Comparison of ENCODE assay signal across 12 cellular contexts in the genomic region with DNA sequence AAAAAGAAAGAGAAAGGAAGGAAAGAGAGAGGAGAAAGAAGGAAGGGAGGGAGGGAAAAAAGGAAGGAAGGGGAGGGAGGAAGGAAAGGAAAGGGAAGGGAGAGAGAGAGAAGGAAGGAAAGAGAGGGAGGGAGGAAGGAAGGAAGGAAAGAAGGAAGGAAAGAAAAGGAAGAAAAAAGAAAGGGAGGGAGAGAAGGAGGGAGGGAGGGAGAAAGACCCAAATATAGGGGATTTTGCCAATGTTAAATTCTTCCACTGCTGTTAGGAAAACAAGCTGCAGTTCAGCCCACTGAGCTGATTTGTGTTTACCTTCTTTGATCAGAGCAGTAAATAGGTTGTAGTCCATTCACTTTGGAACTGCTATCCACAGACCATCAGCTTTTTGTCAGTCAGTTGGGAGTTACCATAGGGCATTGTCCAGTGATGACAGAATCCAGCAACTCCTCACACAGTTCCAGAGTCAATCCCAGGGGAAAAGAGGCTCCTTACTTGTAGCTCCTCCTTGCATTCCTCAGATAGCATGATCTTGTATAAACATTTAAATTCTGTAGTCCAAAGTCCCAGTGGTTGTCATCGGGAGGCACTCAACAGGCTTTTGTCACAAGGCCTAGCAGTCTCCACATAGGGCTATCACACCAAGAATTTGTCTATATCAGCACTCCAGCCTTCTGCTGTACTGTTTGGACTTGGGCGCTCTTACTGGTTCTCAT. TPM values are rescaled to one million over a fixed set of nuclear protein-coding genes. Genes with fewer than 3 reads are reported as not detected.
DNase-seq lines count a peak whose midpoint lies in the region; ATAC-seq, FAIRE-seq and TF ChIP-seq lines count a peak whose summit lies in the region.
"Had no signal": no experiment of that assay in that cellular context is flagged by ENCODE, and none has a peak within 500 bp of the region (broad histone marks: within the 10 kb centered on the region; RNA-seq: fewer than 3 reads in every experiment).

No MANE protein-coding gene starts in this region.

- no peaks in the 10 kb centered on the region for H3K9me1 ChIP-seq in K562 (ENCODE audit: control insufficient read depth, insufficient read depth, low read length)

- H3K27ac ChIP-seq in K562 (ENCODE audit: extremely low read depth, low read depth, low read length) = no peak overlapping the region

- intact Hi-C loops in K562 (cut with micrococcal nuclease) = no loop called here

- peaks cover 49% of the 10 kb centered on the region for H3K36me3 Mint-ChIP-seq in stimulated activated memory B cell treated with anti-CD40 and anti-IgM and Interleukin-4, amounts not matched to agents 10 μg/mL and 1 μg/mL and 100 μg/mL, for 72 hours
- H3K36me3 Mint-ChIP-seq in mesothelial cell of epicardium = peaks cover 23% of the 10 kb centered on the region

- H4K20me1 ChIP-seq in K562 (replicated peaks; ENCODE audit: control insufficient read depth, insufficient read depth, low read length) = no peaks in the 10 kb centered on the region

- H3K27ac Mint-ChIP-seq in stimulated activated memory B cell treated with anti-CD40 and anti-IgM and Interleukin-4, amounts not matched to agents 10 μg/mL and 1 μg/mL and 100 μg/mL, for 72 hours = peak overlapping the region; percentile 51
- no peak overlapping the region for H3K27ac Mint-ChIP-seq in mesothelial cell of epicardium

- no peak for TF ChIP-seq POLR2A in K562 (conservative IDR thresholded peaks at IDR 0.05)

- H3K27me3 ChIP-seq in K562 (ENCODE audit: control insufficient read depth in 2 of 2, insufficient read depth in 2 of 2, low read length in 2 of 2) = no peaks in the 10 kb centered on the region

- POLR2A ChIA-PET in K562 (lab: Yijun Ruan, JAX) = interaction anchor here (0.6 to 1.2 kb wide), 3 partner anchors 11 to 1299 kb away, joined by 3 to 4 read pairs (median 3); no protein-coding TSS in a partner anchor

- H3K9me3 ChIP-seq in K562 (replicated peaks; ENCODE audit: control insufficient read depth, insufficient read depth, low read depth, low read length) = no peaks in the 10 kb centered on the region

- no peak overlapping the region for H3K9ac ChIP-seq in K562 (ENCODE audit: insufficient read depth in 1 of 2, low read depth in 2 of 2, low read length in 2 of 2)

- no peaks in the 10 kb centered on the region for H3K27me3 Mint-ChIP-seq in stimulated activated memory B cell treated with anti-CD40 and anti-IgM and Interleukin-4, amounts not matched to agents 10 μg/mL and 1 μg/mL and 100 μg/mL, for 72 hours
- H3K27me3 Mint-ChIP-seq in mesothelial cell of epicardium (ENCODE audit: low read depth) = no peaks in the 10 kb centered on the region

- no peaks in the 10 kb centered on the region for H3K79me2 ChIP-seq in K562 (ENCODE audit: control insufficient read depth, insufficient read depth, low read length)

- TF ChIP-seq RAD21 in K562 (CRISPR knock-in tag; conservative IDR thresholded peaks at IDR 0.05 in 1 of 2, IDR thresholded peaks at IDR 0.05 in 1 of 2) = no peak

- no peaks in the 10 kb centered on the region for H3K9me3 Mint-ChIP-seq in stimulated activated memory B cell treated with anti-CD40 and anti-IgM and Interleukin-4, amounts not matched to agents 10 μg/mL and 1 μg/mL and 100 μg/mL, for 72 hours
- H3K9me3 Mint-ChIP-seq in mesothelial cell of epicardium = no peaks in the 10 kb centered on the region

- WGBS in K562 (ENCODE audit: insufficient coverage, low coverage, missing lambda C conversion rate) = 92% methylated on average over 2 of the region's 2 CpGs

- no peaks in the 10 kb centered on the region for H3K4me1 ChIP-seq in K562 (replicated peaks in 1 of 2; ENCODE audit: control insufficient read depth in 2 of 2, insufficient read depth in 2 of 2, low read length in 2 of 2)

- CTCF ChIA-PET in K562 (lab: Yijun Ruan, JAX; ENCODE audit: low intra/inter-chr PET ratio) = no interaction called here

- BruUV-seq in K562 (replicated peaks; lab: Mats Ljungman, UMichigan) = no TSS peak

- H3K4me3 Mint-ChIP-seq in stimulated activated memory B cell treated with anti-CD40 and anti-IgM and Interleukin-4, amounts not matched to agents 10 μg/mL and 1 μg/mL and 100 μg/mL, for 72 hours = no peak overlapping the region
- no peak overlapping the region for H3K4me3 Mint-ChIP-seq in mesothelial cell of epicardium

- TF ChIP-seq CTCF in K562 (IDR thresholded peaks at IDR 0.05 in 2 of 3, conservative IDR thresholded peaks at IDR 0.05 in 1 of 3; ENCODE audit: insufficient read depth in 2 of 3, low read depth in 1 of 3, low read length in 3 of 3) (no peak), mesothelial cell of epicardium (IDR thresholded peaks at IDR 0.05; ENCODE audit: unreplicated experiment) (no peak)

- no peak for TF ChIP-seq EP300 in K562 (IDR thresholded peaks at IDR 0.05; ENCODE audit: low read length)

- no peaks in the 10 kb centered on the region for H3K4me1 Mint-ChIP-seq in stimulated activated memory B cell treated with anti-CD40 and anti-IgM and Interleukin-4, amounts not matched to agents 10 μg/mL and 1 μg/mL and 100 μg/mL, for 72 hours
- H3K4me1 Mint-ChIP-seq in mesothelial cell of epicardium = no peaks in the 10 kb centered on the region

- no peak overlapping the region for H3K4me2 ChIP-seq in K562 (ENCODE audit: insufficient read depth, low read length)

- no peak for ATAC-seq in K562
- ATAC-seq in stimulated activated memory B cell treated with anti-CD40 and anti-IgM and Interleukin-4, amounts not matched to agents 10 μg/mL and 1 μg/mL and 100 μg/mL, for 72 hours = no peak
- no peak for ATAC-seq in stimulated activated naive CD8-positive, alpha-beta T cell treated with anti-CD3 and anti-CD28 coated beads, Interleukin-15, Interleukin-2, amounts not matched to agents 100 U/mL and 50 U/mL, for 24 hours

- H3K4me3 ChIP-seq in K562 = no peak overlapping the region

- DNase-seq in GM04503 (ENCODE audit: low read depth) = peak; percentile 92
- no peak for DNase-seq in K562 (ENCODE audit: extremely low read depth in 1 of 4, low spot score in 3 of 4)
- peak; percentile 8 for DNase-seq in kidney tubule cell (ENCODE audit: low spot score)
- DNase-seq in SHP77 treated with DMSO at 0.1 percent for 48 hours (lab: John Stamatoyannopoulos, UW) = no peak
- no peak for DNase-seq in stimulated activated naive CD8-positive, alpha-beta T cell treated with anti-CD3 and anti-CD28 coated beads, Interleukin-15, Interleukin-2, amounts not matched to agents 100 U/mL and 50 U/mL, for 24 hours
- no peak for DNase-seq in mesothelial cell of epicardium (ENCODE audit: low spot score in 2 of 2, unreplicated experiment in 2 of 2)
- no peak for DNase-seq in GM19240 (ENCODE audit: insufficient read length, low spot score)
- DNase-seq: DND-41; Karpas-422; NK-92 treated with Interleukin-12 subunit alpha and Interleukin-12 subunit beta, amount 100 ng/mL, for 24 hours; stimulated activated CD4-positive, alpha-beta T cell treated with anti-CD3 and anti-CD28 coated beads, Interleukin-2, amount 100 ng/mL, for 24 hours had no signal

- peaks cover 45% of the 10 kb centered on the region for H3K36me3 ChIP-seq in K562 (ENCODE audit: control insufficient read depth, insufficient read depth, low read length)

- H2AFZ ChIP-seq in K562 (ENCODE audit: low read depth, low read length) = no peak overlapping the region

- FAIRE-seq in K562 (lab: Jason Lieb, UNC) = no peak

- in situ Hi-C loops in K562 (cut with MboI) = no loop called here

RNA-seq across cellular contexts. Expression of a gene that starts 13.5 kb away (rescaled TPM):
- total RNA-seq in K562 (2011; cell fraction: chromatin; rRNA removed; ENCODE audit: low replicate concordance) = 20.9 and 25.0 TPM in 2 replicates
- 24.2 and 25.8 TPM in 2 replicates for total RNA-seq in K562 (2011; cell fraction: nucleolus; rRNA removed)
- 22.5 and 26.0 TPM in 2 replicates for total RNA-seq in K562 (2011; cell fraction: nucleoplasm; rRNA removed)
- total RNA-seq in K562 (2014; rRNA removed) = 70.7 and 79.1 TPM in 2 replicates
- 74.6 and 79.6 TPM in 2 replicates for total RNA-seq in K562 (2014; rRNA removed; fragmentation: Illumina TruSeq; extraction: Trizol)
- 80.1 and 87.9 TPM in 2 replicates for total RNA-seq in K562 (2015; rRNA removed; fragmentation: Illumina TruSeq; extraction: Trizol)
- 66.7 and 75.3 TPM in 2 replicates for total RNA-seq in K562 (2021)
- 89.6 and 101 TPM in 2 replicates for polyA plus RNA-seq in K562 (2011; rRNA removed)
- 74.3 and 80.9 TPM in 2 replicates for polyA plus RNA-seq in K562 (2011; cell fraction: cytosol; rRNA removed)
- 37.2 and 44.2 TPM in 2 replicates for polyA plus RNA-seq in K562 (2011; cell fraction: nucleus; rRNA removed)
- 53.6 and 64.5 TPM in 2 replicates for polyA plus RNA-seq in K562 (2012)
- 107 and 132 TPM in 2 replicates for polyA plus RNA-seq in K562 (2014; fragmentation: Illumina TruSeq; extraction: Trizol)
- polyA plus RNA-seq in K562 (2014; fragmentation: Nextera tagmentation; extraction: Ambion mirVana) = 10 to 100 TPM; 16.2 to 20.2 TPM
- polyA plus RNA-seq in K562 (2014; rRNA removed) = 83.0 and 89.5 TPM in 2 replicates
- 120 and 129 TPM in 2 replicates for polyA minus RNA-seq in K562 (2011; rRNA and poly(A)+ RNA removed)
- polyA minus RNA-seq in K562 (2011; cell fraction: cytosol; rRNA and poly(A)+ RNA removed) = 48.7 and 53.1 TPM in 2 replicates
- 12.4 and 24.0 TPM in 2 replicates for polyA minus RNA-seq in K562 (2011; cell fraction: nucleus; rRNA and poly(A)+ RNA removed)
- total RNA-seq in mesothelial cell of epicardium = 42.9 to 45.7 TPM (median 43.5 TPM) in 3 replicates

RNA-seq across cellular contexts. Expression of a gene that starts 44.1 kb away (rescaled TPM):
- 38.9 and 95.6 TPM in 2 replicates for total RNA-seq in K562 (2011; cell fraction: chromatin; rRNA removed; ENCODE audit: low replicate concordance)
- 20.0 and 21.6 TPM in 2 replicates for total RNA-seq in K562 (2011; cell fraction: nucleolus; rRNA removed)
- 42.5 and 46.3 TPM in 2 replicates for total RNA-seq in K562 (2011; cell fraction: nucleoplasm; rRNA removed)
- 18.2 and 27.2 TPM in 2 replicates for total RNA-seq in K562 (2014; rRNA removed)
- 27.1 and 31.5 TPM in 2 replicates for total RNA-seq in K562 (2014; rRNA removed; fragmentation: Illumina TruSeq; extraction: Trizol)
- total RNA-seq in K562 (2015; rRNA removed; fragmentation: Illumina TruSeq; extraction: Trizol) = 24.7 and 25.7 TPM in 2 replicates
- 23.1 and 23.8 TPM in 2 replicates for total RNA-seq in K562 (2021)
- polyA plus RNA-seq in K562 (2011; rRNA removed) = 18.4 and 24.4 TPM in 2 replicates
- 9.6 and 15.1 TPM in 2 replicates for polyA plus RNA-seq in K562 (2011; cell fraction: cytosol; rRNA removed)
- 23.7 and 41.6 TPM in 2 replicates for polyA plus RNA-seq in K562 (2011; cell fraction: nucleus; rRNA removed)
- 14.9 and 21.8 TPM in 2 replicates for polyA plus RNA-seq in K562 (2012)
- polyA plus RNA-seq in K562 (2014; fragmentation: Illumina TruSeq; extraction: Trizol) = 26.9 and 31.3 TPM in 2 replicates
- polyA plus RNA-seq in K562 (2014; fragmentation: Nextera tagmentation; extraction: Ambion mirVana) = 10 to 100 TPM; 23.1 to 27.4 TPM
- 16.9 and 18.6 TPM in 2 replicates for polyA plus RNA-seq in K562 (2014; rRNA removed)
- 20.1 and 32.5 TPM in 2 replicates for polyA minus RNA-seq in K562 (2011; rRNA and poly(A)+ RNA removed)
- polyA minus RNA-seq in K562 (2011; cell fraction: cytosol; rRNA and poly(A)+ RNA removed) = 9.1 and 14.3 TPM in 2 replicates
- polyA minus RNA-seq in K562 (2011; cell fraction: nucleus; rRNA and poly(A)+ RNA removed) = 12.3 and 14.1 TPM in 2 replicates
- total RNA-seq in mesothelial cell of epicardium = 25.0 to 26.8 TPM (median 26.1 TPM) in 3 replicates

RNA-seq across cellular contexts. Expression of a gene that starts 55.3 kb away (rescaled TPM):
- total RNA-seq in K562 (2011; cell fraction: chromatin; rRNA removed; ENCODE audit: low replicate concordance) = 11.1 and 36.1 TPM in 2 replicates
- total RNA-seq in K562 (2011; cell fraction: nucleolus; rRNA removed) = 23.2 and 25.5 TPM in 2 replicates
- 18.8 and 19.5 TPM in 2 replicates for total RNA-seq in K562 (2011; cell fraction: nucleoplasm; rRNA removed)
- total RNA-seq in K562 (2014; rRNA removed) (10.8 and 12.6 TPM in 2 replicates), K562 (2014; rRNA removed; fragmentation: Illumina TruSeq; extraction: Trizol) (4.2 and 6.8 TPM in 2 replicates), K562 (2015; rRNA removed; fragmentation: Illumina TruSeq; extraction: Trizol) (4.6 and 4.9 TPM in 2 replicates), K562 (2021) (12.7 TPM in 2 replicates), mesothelial cell of epicardium (0.63 to 0.97 TPM (median 0.86 TPM) in 3 replicates)
- polyA plus RNA-seq in K562 (2011; rRNA removed) (8.5 and 16.9 TPM in 2 replicates), K562 (2014; fragmentation: Illumina TruSeq; extraction: Trizol) (8.0 and 9.5 TPM in 2 replicates), K562 (2014; fragmentation: Nextera tagmentation; extraction: Ambion mirVana) (1 to 10 TPM; 2.3 to 3.4 TPM), K562 (2014; rRNA removed) (11.7 and 12.8 TPM in 2 replicates)
- 15.5 and 15.9 TPM in 2 replicates for polyA plus RNA-seq in K562 (2011; cell fraction: cytosol; rRNA removed)
- polyA plus RNA-seq in K562 (2011; cell fraction: nucleus; rRNA removed) = 23.2 and 24.7 TPM in 2 replicates
- polyA plus RNA-seq in K562 (2012) = 8.4 and 16.6 TPM in 2 replicates
- polyA minus RNA-seq in K562 (2011; rRNA and poly(A)+ RNA removed) = 7.9 and 9.4 TPM in 2 replicates
- 7.0 and 10.6 TPM in 2 replicates for polyA minus RNA-seq in K562 (2011; cell fraction: cytosol; rRNA and poly(A)+ RNA removed)
- 8.6 and 11.6 TPM in 2 replicates for polyA minus RNA-seq in K562 (2011; cell fraction: nucleus; rRNA and poly(A)+ RNA removed)

Comparison
In these comparisons a context has a peak if more than half of its experiments do, and no peak if none do; other contexts are left out.
1. DNase-seq: peak in GM04503 (single experiment) and kidney tubule cell (single experiment); none in K562 (0 of 4), SHP77 treated with DMSO at 0.1 percent for 48 hours (single experiment), stimulated activated naive CD8-positive, alpha-beta T cell treated with anti-CD3 and anti-CD28 coated beads, Interleukin-15, Interleukin-2, amounts not matched to agents 100 U/mL and 50 U/mL, for 24 hours (single experiment), mesothelial cell of epicardium (0 of 2) and GM19240 (single experiment).